In the genomic region with DNA sequence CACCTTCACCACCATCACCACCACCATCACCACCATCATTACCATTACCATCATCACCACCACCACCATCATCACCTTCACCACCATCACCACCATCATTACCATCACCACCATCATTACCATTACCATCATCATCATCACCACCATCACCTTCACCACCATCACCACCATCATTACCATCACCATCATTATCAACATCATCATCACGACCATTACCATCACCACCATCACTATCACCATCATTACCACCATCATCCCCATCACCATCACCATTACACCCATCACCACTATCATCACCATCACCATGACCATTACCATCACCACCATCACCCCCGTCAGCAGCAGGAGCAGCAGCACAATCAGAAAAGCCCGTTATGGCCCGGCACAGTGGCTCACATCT, we compare ENCODE assay signal across 1 cellular context.
TF ChIP-seq lines count a peak whose summit lies in the region.

No MANE protein-coding gene starts in this region.

TF ChIP-seq in IMR-90, 13 proteins besides CTCF, POLR2A, EP300 and RAD21:
- no peak for TF ChIP-seq MXI1 (IDR thresholded peaks at IDR 0.05; ENCODE audit: borderline replicate concordance, low read depth, low read length)
- no peak for TF ChIP-seq CHD1 (IDR thresholded peaks at IDR 0.05; ENCODE audit: low read depth, low read length)
- TF ChIP-seq ELK1 (IDR thresholded peaks at IDR 0.05; ENCODE audit: borderline replicate concordance, low read depth, low read length), result no peak
- TF ChIP-seq CEBPB (IDR thresholded peaks at IDR 0.05; ENCODE audit: low read depth, low read length), result no peak
- TF ChIP-seq MAZ (IDR thresholded peaks at IDR 0.05; ENCODE audit: borderline replicate concordance, low read depth, low read length), result no peak
- no peak for TF ChIP-seq RFX5 (IDR thresholded peaks at IDR 0.05; ENCODE audit: low read depth, low read length)
- no peak for TF ChIP-seq BHLHE40 (IDR thresholded peaks at IDR 0.05; ENCODE audit: low read depth, low read length)
- TF ChIP-seq NFE2L2 (IDR thresholded peaks at IDR 0.05; ENCODE audit: low read depth, low read length), result no peak
- TF ChIP-seq RCOR1 (IDR thresholded peaks at IDR 0.05; ENCODE audit: insufficient replicate concordance, low read length), result no peak
- no peak for TF ChIP-seq SMC3 (IDR thresholded peaks at IDR 0.05; ENCODE audit: low read depth, low read length)
- TF ChIP-seq USF2 (IDR thresholded peaks at IDR 0.05; ENCODE audit: low read depth, low read length), result no peak
- TF ChIP-seq FOS (IDR thresholded peaks at IDR 0.05; ENCODE audit: low read depth, low read length), result no peak
- no peak for TF ChIP-seq MAFK (IDR thresholded peaks at IDR 0.05; ENCODE audit: low read depth, low read length)
